Comparison of ENCODE assay signal across 8 cellular contexts in the genomic region with DNA sequence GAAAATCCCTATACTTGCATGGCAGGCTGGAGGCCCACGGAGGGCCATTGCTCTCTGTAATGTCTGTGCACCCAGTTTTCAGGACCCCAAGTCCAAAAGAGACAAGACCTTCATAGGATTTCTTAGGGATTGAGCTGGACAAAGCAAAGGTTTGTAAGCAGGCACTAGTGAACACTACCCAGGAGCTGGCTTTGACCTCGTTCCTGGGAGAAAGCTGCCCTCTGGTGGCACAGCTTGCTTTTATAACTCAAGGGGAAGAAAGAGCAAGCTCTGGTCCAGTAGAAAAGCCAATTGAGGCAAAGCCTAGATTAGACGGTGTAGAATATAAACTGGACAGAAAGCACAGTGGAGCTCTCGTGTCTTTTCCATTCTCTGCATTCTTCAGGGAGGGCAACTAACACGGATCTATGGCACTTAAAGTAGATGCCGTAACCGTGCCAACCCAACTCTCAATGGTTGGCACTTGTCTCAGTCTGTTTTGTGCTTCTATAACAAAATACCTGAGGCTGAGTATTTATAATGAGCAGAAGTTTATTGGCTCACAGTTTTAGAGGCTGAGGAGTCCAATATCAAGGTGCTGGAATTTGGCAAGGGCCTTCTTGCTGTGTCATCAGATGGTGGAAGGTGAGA. TPM values are rescaled to one million over a fixed set of nuclear protein-coding genes. Genes with fewer than 3 reads are reported as not detected.
DNase-seq lines count a peak whose midpoint lies in the region; ATAC-seq and TF ChIP-seq lines count a peak whose summit lies in the region.

No MANE protein-coding gene starts in this region.

- CTCF ChIA-PET in AG04449 (lab: Yijun Ruan, JAX) = interaction anchor here (0.8 to 14.5 kb wide), 15 partner anchors 9 to 566 kb away, joined by 3 to 227 read pairs (median 5); no protein-coding TSS in a partner anchor

- H3K4me1 Mint-ChIP-seq in endothelial cell (ENCODE audit: unreplicated experiment) = peaks cover 26% of the 10 kb centered on the region

- H3K4me3 ChIP-seq in AG04449 (ENCODE audit: low read depth, low read length) = no peak overlapping the region
- H3K4me3 ChIP-seq in GM12865 (ENCODE audit: low read depth, low read length) = no peak overlapping the region

- H3K9me3 Mint-ChIP-seq in endothelial cell (ENCODE audit: unreplicated experiment) = no peaks in the 10 kb centered on the region

- H3K27me3 Mint-ChIP-seq in endothelial cell (ENCODE audit: unreplicated experiment) = peaks cover 6% of the 10 kb centered on the region

- no peak overlapping the region for H3K4me3 Mint-ChIP-seq in endothelial cell (ENCODE audit: unreplicated experiment)

- H3K36me3 Mint-ChIP-seq in endothelial cell (ENCODE audit: low read depth, unreplicated experiment) = peaks cover 8% of the 10 kb centered on the region

- ATAC-seq in HG03108 (IDR thresholded peaks at IDR 0.05; ENCODE audit: unreplicated experiment) = no peak
- ATAC-seq in HG03571 (IDR thresholded peaks at IDR 0.05; ENCODE audit: unreplicated experiment) = no peak

- no peak for DNase-seq in AG04449 (ENCODE audit: low read depth, low spot score)
- DNase-seq in GM12865 (ENCODE audit: low read depth) = peak; percentile 52
- DNase-seq in HuH-7 (ENCODE audit: low spot score) = peak; percentile 25
- DNase-seq in RKO (ENCODE audit: low spot score) = peak; percentile 60
- DNase-seq in endothelial cell (ENCODE audit: low spot score) = peak; percentile 78
- peak; percentile 61 to 90 for DNase-seq in lung microvascular endothelial cell (ENCODE audit: low read depth in 2 of 2)

- POLR2A ChIA-PET in AG04449 (lab: Yijun Ruan, JAX) = no interaction called here

- H3K27ac Mint-ChIP-seq in endothelial cell (ENCODE audit: unreplicated experiment) = no peak overlapping the region

- TF ChIP-seq CTCF in AG04449 (IDR thresholded peaks at IDR 0.05; ENCODE audit: insufficient read depth, low read length, missing control alignments) = peak; percentile 48
- peak; percentile 50 for TF ChIP-seq CTCF in GM12865 (IDR thresholded peaks at IDR 0.05; ENCODE audit: insufficient read depth, low read depth, low read length, missing control alignments)
- peak; percentile 53 for TF ChIP-seq CTCF in endothelial cell (IDR thresholded peaks at IDR 0.05; ENCODE audit: unreplicated experiment)

RNA-seq across cellular contexts. Expression of a gene that starts 7.9 kb away (rescaled TPM):
- 23.5 TPM for total RNA-seq in endothelial cell (ENCODE audit: unreplicated experiment)
- 0.20 and 0.65 TPM in 2 replicates for total RNA-seq in lung microvascular endothelial cell

Comparison
In these comparisons a context has a peak if more than half of its experiments do, and no peak if none do; other contexts are left out.
1. RNA of a gene that starts 7.9 kb away (total RNA-seq): 23.5 TPM in endothelial cell (single experiment); 0.20 to 0.65 TPM in lung microvascular endothelial cell; every median in the first group is over 10 times any median in the second.
2. Peak in every context shown above with its lines, with median percentiles within 50 percentile points of each other: CTCF ChIP-seq.